In genomic region chr11:44774736-44775135, GRCh38 we compare ENCODE assay signal across 19 cellular contexts. TPM values are rescaled to one million over a fixed set of nuclear protein-coding genes. Genes with fewer than 3 reads are reported as not detected.
DNase-seq lines count a peak whose midpoint lies in the region; TF ChIP-seq lines count a peak whose summit lies in the region.
"Had no signal": no experiment of that assay in that cellular context is flagged by ENCODE, and none has a peak within 500 bp of the region (broad histone marks: within the 10 kb centered on the region; RNA-seq: fewer than 3 reads in every experiment).

No MANE protein-coding gene starts in this region.

- DNase-seq in activated T-cell treated with anti-CD3 and anti-CD28 coated beads, Interleukin-2, amount 50 U/mL, for 24 hours = peak; percentile 12
- DNase-seq in activated T-cell treated with anti-CD3 and anti-CD28 coated beads for 4 hours (no peak), endothelial cell (ENCODE audit: low spot score) (no peak), lung microvascular endothelial cell (ENCODE audit: low read depth in 2 of 2) (peak; percentile 54 to 70), Karpas-422 (no peak), NOMO-1 treated with DMSO at 0.1 percent for 48 hours (lab: John Stamatoyannopoulos, UW; ENCODE audit: unreplicated experiment) (no peak), NCI-H82 treated with DMSO at 0.1 percent for 48 hours (lab: John Stamatoyannopoulos, UW; ENCODE audit: unreplicated experiment) (no peak)
- DNase-seq: DMS79, NCI-H1048, NCI-H187 treated with DMSO at 0.1 percent for 48 hours, NCI-H526 treated with DMSO at 0.1 percent for 48 hours had no signal

- no peak for TF ChIP-seq CTCF in endothelial cell (IDR thresholded peaks at IDR 0.05; ENCODE audit: unreplicated experiment)

- H3K27me3 Mint-ChIP-seq in activated T-cell treated with anti-CD3 and anti-CD28 coated beads, Interleukin-2, amount 50 U/mL, for 24 hours = no peaks in the 10 kb centered on the region
- H3K27me3 Mint-ChIP-seq in endothelial cell (ENCODE audit: unreplicated experiment) = peaks cover 8% of the 10 kb centered on the region
- H3K27me3 Mint-ChIP-seq: naive thymus-derived CD4-positive, alpha-beta T cell had no signal

- no peak overlapping the region for H2AFZ ChIP-seq in Karpas-422 (ENCODE audit: low read length)

- H3K9ac ChIP-seq in subcutaneous abdominal adipose tissue (ENCODE audit: low read length in 5 of 5) (no peak overlapping the region), Karpas-422 (ENCODE audit: low read length) (no peak overlapping the region)

- H3K9me3 Mint-ChIP-seq in activated T-cell treated with anti-CD3 and anti-CD28 coated beads, Interleukin-2, amount 50 U/mL, for 24 hours = no peaks in the 10 kb centered on the region
- no peaks in the 10 kb centered on the region for H3K9me3 Mint-ChIP-seq in endothelial cell (ENCODE audit: unreplicated experiment)
- H3K9me3 Mint-ChIP-seq: activated T-cell treated with anti-CD3 and anti-CD28 coated beads, Interleukin-2, amount 50 U/mL, for 4 hours; H9 had no signal

- H4K20me1 ChIP-seq in Karpas-422 (ENCODE audit: insufficient read depth, low read depth, low read length) = no peaks in the 10 kb centered on the region

- H3K27me3 ChIP-seq in subcutaneous abdominal adipose tissue (ENCODE audit: control insufficient read depth in 5 of 5, insufficient read depth in 4 of 5, low read length in 5 of 5) = peaks cover 0 to 3% (median 0%) of the 10 kb centered on the region in 5 donors
- no peaks in the 10 kb centered on the region for H3K27me3 ChIP-seq in Karpas-422 (ENCODE audit: low read length)
- H3K27me3 ChIP-seq: adrenal gland, right lobe of liver, upper lobe of left lung had no signal

- H3K27ac ChIP-seq in subcutaneous abdominal adipose tissue (ENCODE audit: low read depth, low read length) (peak overlapping the region; percentile 52), Karpas-422 (ENCODE audit: low read length) (no peak overlapping the region)
- H3K27ac ChIP-seq: HL-60, right lobe of liver had no signal

- H3K4me3 ChIP-seq in subcutaneous abdominal adipose tissue (ENCODE audit: low read depth in 1 of 5, low read length in 5 of 5) (no peak overlapping the region), Karpas-422 (ENCODE audit: low read length) (no peak overlapping the region)
- H3K4me3 ChIP-seq: adrenal gland, right lobe of liver, upper lobe of left lung had no signal

- H3K4me3 Mint-ChIP-seq in activated T-cell treated with anti-CD3 and anti-CD28 coated beads, Interleukin-2, amount 50 U/mL, for 24 hours = no peak overlapping the region
- H3K4me3 Mint-ChIP-seq in endothelial cell (ENCODE audit: unreplicated experiment) = peak overlapping the region; percentile 76
- H3K4me3 Mint-ChIP-seq: activated T-cell treated with anti-CD3 and anti-CD28 coated beads, Interleukin-2, amount 50 U/mL, for 4 hours had no signal

- H3K9me3 ChIP-seq in subcutaneous abdominal adipose tissue (ENCODE audit: control insufficient read depth in 5 of 5, low read length in 5 of 5) = no peaks in the 10 kb centered on the region
- no peaks in the 10 kb centered on the region for H3K9me3 ChIP-seq in Karpas-422 (ENCODE audit: low read length)
- H3K9me3 ChIP-seq: adrenal gland, right lobe of liver, upper lobe of left lung had no signal

- no peaks in the 10 kb centered on the region for H3K36me3 Mint-ChIP-seq in activated T-cell treated with anti-CD3 and anti-CD28 coated beads, Interleukin-2, amount 50 U/mL, for 24 hours (ENCODE audit: low read depth)
- peaks cover 41% of the 10 kb centered on the region for H3K36me3 Mint-ChIP-seq in endothelial cell (ENCODE audit: low read depth, unreplicated experiment)

- H3K27ac Mint-ChIP-seq in activated T-cell treated with anti-CD3 and anti-CD28 coated beads, Interleukin-2, amount 50 U/mL, for 24 hours = no peak overlapping the region
- H3K27ac Mint-ChIP-seq in endothelial cell (ENCODE audit: unreplicated experiment) = peak overlapping the region; percentile 99
- H3K27ac Mint-ChIP-seq: H9 had no signal

- no peaks in the 10 kb centered on the region for H3K9me2 ChIP-seq in Karpas-422 (replicated peaks; ENCODE audit: insufficient read depth, low read length)

- H3K79me2 ChIP-seq in Karpas-422 (ENCODE audit: low read length) = no peaks in the 10 kb centered on the region

- H3K4me1 Mint-ChIP-seq in activated T-cell treated with anti-CD3 and anti-CD28 coated beads, Interleukin-2, amount 50 U/mL, for 24 hours (ENCODE audit: low read depth) = peaks cover 19% of the 10 kb centered on the region
- H3K4me1 Mint-ChIP-seq in endothelial cell (ENCODE audit: unreplicated experiment) = peaks cover 88% of the 10 kb centered on the region

- H3K36me3 ChIP-seq in subcutaneous abdominal adipose tissue (ENCODE audit: control insufficient read depth in 5 of 5, insufficient read depth in 5 of 5, low read length in 5 of 5) (peaks cover 0 to 1% (median 0%) of the 10 kb centered on the region in 5 donors), Karpas-422 (ENCODE audit: insufficient read depth, low read length) (no peaks in the 10 kb centered on the region)
- H3K36me3 ChIP-seq: adrenal gland, right lobe of liver, upper lobe of left lung had no signal

- H3K4me2 ChIP-seq in Karpas-422 (ENCODE audit: low read depth, low read length, poor library complexity, severe bottlenecking) = no peak overlapping the region

- H3K4me1 ChIP-seq in subcutaneous abdominal adipose tissue (ENCODE audit: control insufficient read depth in 5 of 5, insufficient read depth in 5 of 5, low read length in 5 of 5) (peaks cover 8 to 44% (median 12%) of the 10 kb centered on the region in 5 donors), Karpas-422 (ENCODE audit: low read length) (peaks cover 8% of the 10 kb centered on the region)
- H3K4me1 ChIP-seq: right lobe of liver had no signal

RNA-seq across cellular contexts. Expression of gene TSPAN18, which starts 48.0 kb away (rescaled TPM):
- 717 TPM for total RNA-seq in endothelial cell (ENCODE audit: unreplicated experiment)
- total RNA-seq in lung microvascular endothelial cell = 25.3 and 31.5 TPM in 2 replicates
- 0.90 and 1.8 TPM in 2 replicates for total RNA-seq in Karpas-422 (2014; rRNA removed; shearing (Covaris generic); ENCODE audit: low replicate concordance)

Comparison
In these comparisons a context has a peak if more than half of its experiments do, and no peak if none do; other contexts are left out.
1. DNase-seq: peak in activated T-cell treated with anti-CD3 and anti-CD28 coated beads, Interleukin-2, amount 50 U/mL, for 24 hours (single experiment) and lung microvascular endothelial cell (2 of 2); none in activated T-cell treated with anti-CD3 and anti-CD28 coated beads for 4 hours (single experiment), endothelial cell (single experiment), Karpas-422 (single experiment), NOMO-1 treated with DMSO at 0.1 percent for 48 hours (single experiment) and NCI-H82 treated with DMSO at 0.1 percent for 48 hours (single experiment).
2. RNA of gene TSPAN18, which starts 48.0 kb away (total RNA-seq): 717 TPM in endothelial cell (single experiment); 25.3 to 31.5 TPM in lung microvascular endothelial cell and 0.90 to 1.8 TPM in Karpas-422; every median in the first group is over 10 times any median in the second.